ENCODE assay signal across 8 cellular contexts in genomic region chrX:46758163-46758955, GRCh38. TPM values are rescaled to one million over a fixed set of nuclear protein-coding genes. Genes with fewer than 3 reads are reported as not detected.
DNase-seq lines count a peak whose midpoint lies in the region; ATAC-seq and TF ChIP-seq lines count a peak whose summit lies in the region.

No MANE protein-coding gene starts in this region.

- peak overlapping the region; percentile 87 for H3K4me2 ChIP-seq in HCT116 (ENCODE audit: low read length)

- H3K9ac ChIP-seq in HCT116 (ENCODE audit: low read length) = peak overlapping the region; percentile 64

- peaks cover 4% of the 10 kb centered on the region for H3K27me3 Mint-ChIP-seq in activated naive CD4-positive, alpha-beta T cell treated with anti-CD3 and anti-CD28 coated beads for 36 hours (ENCODE audit: low read depth)

- RAD21 ChIA-PET in HCT116 (lab: Charles Lee; ENCODE audit: low non-redundant PET in 1 of 2, low total read pairs in 2 of 2, uncharacterized antibody in 2 of 2, unreplicated experiment in 2 of 2) = interaction anchor here (0.5 to 1.1 kb wide), 2 partner anchors 38 to 272 kb away, joined by 3 read pairs; no protein-coding TSS in a partner anchor

- CTCF ChIA-PET in HCT116 (lab: Charles Lee) = interaction anchor here (0.6 to 1.2 kb wide), 3 partner anchors 38 to 272 kb away, joined by 3 to 5 read pairs (median 4); no protein-coding TSS in a partner anchor
- CTCF ChIA-PET in activated naive CD4-positive, alpha-beta T cell treated with anti-CD3 and anti-CD28 coated beads for 36 hours (lab: Charles Lee) = interaction anchor here (0.6 to 1.7 kb wide), 3 partner anchors 9 to 44 kb away, joined by 3 to 13 read pairs (median 4); no protein-coding TSS in a partner anchor

- H3K4me3 ChIP-seq in HCT116 (replicated peaks in 1 of 2; ENCODE audit: low read depth in 1 of 2, low read length in 2 of 2) = peak overlapping the region; percentile 54 to 74
- H3K4me3 ChIP-seq in right cardiac atrium (ENCODE audit: low read length) = peak overlapping the region; percentile 68
- H3K4me3 ChIP-seq in skin epidermis = peak overlapping the region; percentile 39 to 59 (median 50)

- H3K27ac Mint-ChIP-seq in activated naive CD4-positive, alpha-beta T cell treated with anti-CD3 and anti-CD28 coated beads for 36 hours = peak overlapping the region; percentile 82

- H3K27ac ChIP-seq in HCT116 (ENCODE audit: low read depth, low read length) (peak overlapping the region; percentile 83), right cardiac atrium (ENCODE audit: low read length) (no peak overlapping the region), skin epidermis (peak overlapping the region in 10 of 21 experiments; percentile 36 to 73 (median 47))

- peak overlapping the region; percentile 91 for H3K4me3 Mint-ChIP-seq in activated naive CD4-positive, alpha-beta T cell treated with anti-CD3 and anti-CD28 coated beads for 36 hours

- H3K4me1 ChIP-seq in HCT116 (ENCODE audit: control insufficient read depth in 1 of 2, insufficient read depth in 2 of 2, low read length in 2 of 2) = peaks cover 11 to 20% of the 10 kb centered on the region in 2 experiments
- no peaks in the 10 kb centered on the region for H3K4me1 ChIP-seq in right cardiac atrium (ENCODE audit: control insufficient read depth, insufficient read depth, low read length)

- intact Hi-C loops in HCT116 (cut with micrococcal nuclease) = loop anchor here (10.0 kb wide), 1 partner anchor 336 kb away; no protein-coding TSS in a partner anchor
- intact Hi-C loops in activated naive CD4-positive, alpha-beta T cell treated with anti-CD3 and anti-CD28 coated beads for 36 hours (cut with micrococcal nuclease) = loop anchor here (2.0 to 5.0 kb wide), 3 partner anchors 78 to 220 kb away; partner anchors contain the start of genes JADE3 and RP2
- intact Hi-C loops in right cardiac atrium (cut with DNase I) = loop anchor here in 1 of 4 donors (5.0 kb wide), 1 partner anchor 39 kb away; no protein-coding TSS in a partner anchor

- no peak for TF ChIP-seq RAD21 in HCT116 (IDR thresholded peaks at IDR 0.05; ENCODE audit: low read depth)

- BruUV-seq in HCT116 (replicated peaks; lab: Mats Ljungman, UMichigan) = no TSS peak

- no peaks in the 10 kb centered on the region for H3K9me3 Mint-ChIP-seq in activated naive CD4-positive, alpha-beta T cell treated with anti-CD3 and anti-CD28 coated beads for 36 hours

- no peaks in the 10 kb centered on the region for H3K36me3 ChIP-seq in HCT116 (ENCODE audit: control insufficient read depth in 1 of 2, insufficient read depth in 2 of 2, low read length in 2 of 2)

- no peak for TF ChIP-seq POLR2A in HCT116 (IDR thresholded peaks at IDR 0.05; ENCODE audit: borderline replicate concordance, extremely low read depth, insufficient read depth, insufficient read length)

- 13% methylated on average over 42 of the region's 47 CpGs for WGBS in right cardiac atrium

- H3K36me3 Mint-ChIP-seq in activated naive CD4-positive, alpha-beta T cell treated with anti-CD3 and anti-CD28 coated beads for 36 hours (ENCODE audit: low read depth) = peaks cover 1% of the 10 kb centered on the region

- DNase-seq in GM10266 (ENCODE audit: extremely low spot score) (peak; percentile 10), HCT116 (ENCODE audit: low read depth, low spot score) (no peak), NCI-H2171 (lab: John Stamatoyannopoulos, UW) (peak; percentile 32), right cardiac atrium (peak in 2 of 3 donors; percentile 42 to 65), amniotic stem cell (lab: John Stamatoyannopoulos, UW) (no peak), H4 (ENCODE audit: low spot score) (no peak)
- peak; percentile 35 for DNase-seq in activated naive CD4-positive, alpha-beta T cell treated with anti-CD3 and anti-CD28 coated beads for 36 hours

- H3K4me1 Mint-ChIP-seq in activated naive CD4-positive, alpha-beta T cell treated with anti-CD3 and anti-CD28 coated beads for 36 hours (ENCODE audit: low read depth) = peaks cover 24% of the 10 kb centered on the region

- H3K9me3 ChIP-seq in HCT116 (ENCODE audit: control insufficient read depth in 1 of 2, insufficient read depth in 1 of 2, low read depth in 1 of 2, low read length in 2 of 2) (no peaks in the 10 kb centered on the region), right cardiac atrium (ENCODE audit: control insufficient read depth, low read length) (no peaks in the 10 kb centered on the region)

- H3K9me2 ChIP-seq in HCT116 (ENCODE audit: insufficient read depth) = no peaks in the 10 kb centered on the region

- ATAC-seq in HCT116 (peak; percentile 33), right cardiac atrium (peak; percentile 24 to 30)

- H4K20me1 ChIP-seq in HCT116 (ENCODE audit: insufficient read depth) = no peaks in the 10 kb centered on the region

- no peak overlapping the region for H2AFZ ChIP-seq in HCT116 (ENCODE audit: low read depth, low read length, poor library complexity, severe bottlenecking)

- peaks cover 18% of the 10 kb centered on the region for H3K79me2 ChIP-seq in HCT116 (ENCODE audit: insufficient read depth, low read length)

- POLR2A ChIA-PET in HCT116 (lab: Charles Lee) = no interaction called here

- no peak for TF ChIP-seq CTCF in GM10266 (IDR thresholded peaks at IDR 0.05; ENCODE audit: control insufficient read depth, insufficient read depth, low read depth, missing control alignments)
- no peak for TF ChIP-seq CTCF in HCT116 (IDR thresholded peaks at IDR 0.05 in 2 of 3, conservative IDR thresholded peaks at IDR 0.05 in 1 of 3; ENCODE audit: borderline replicate concordance in 1 of 3, insufficient read depth in 1 of 3, low read depth in 2 of 3, low read length in 2 of 3)

- H3K27me3 ChIP-seq in HCT116 (ENCODE audit: insufficient read depth, low read length) (no peaks in the 10 kb centered on the region), right cardiac atrium (ENCODE audit: control insufficient read depth, insufficient read depth) (no peaks in the 10 kb centered on the region)

TF ChIP-seq in HCT116, 20 proteins besides CTCF, POLR2A, EP300 and RAD21:
- TF ChIP-seq EZH2 (IDR thresholded peaks at IDR 0.05) = no peak
- TF ChIP-seq ZFX (IDR thresholded peaks at IDR 0.05) = peak; percentile 32

RNA-seq across cellular contexts. Expression of gene SLC9A7, which starts 0.6 kb away (rescaled TPM):
- total RNA-seq in HCT116 (2021; ENCODE audit: unreplicated experiment) = 18.6 TPM
- 12.9 and 14.4 TPM in 2 replicates for polyA plus RNA-seq in HCT116 (2012)
- 10 to 100 TPM; 10.1 to 11.1 TPM for total RNA-seq in activated naive CD4-positive, alpha-beta T cell treated with anti-CD3 and anti-CD28 coated beads for 36 hours
- 1 to 10 TPM; 4.4 to 8.7 (median 6.1) TPM for total RNA-seq in right cardiac atrium
- polyA plus RNA-seq in right cardiac atrium = 1.3 TPM
- 4.2 and 5.9 TPM in 2 replicates for total RNA-seq in H4 (2014; rRNA removed; shearing (Covaris generic))

Comparison
In these comparisons a context has a peak if more than half of its experiments do, and no peak if none do; other contexts are left out.
1. DNase-seq: peak in GM10266 (single experiment), NCI-H2171 (single experiment), activated naive CD4-positive, alpha-beta T cell treated with anti-CD3 and anti-CD28 coated beads for 36 hours (single experiment) and right cardiac atrium (2 of 3); none in HCT116 (single experiment), amniotic stem cell (single experiment) and H4 (single experiment).
2. Peak in every context shown above with its lines, with median percentiles within 50 percentile points of each other: H3K4me3 ChIP-seq.